ENCODE assay signal across 8 cellular contexts in genomic region chr15:64894395-64895056, GRCh38. TPM values are rescaled to one million over a fixed set of nuclear protein-coding genes. Genes with fewer than 3 reads are reported as not detected.
DNase-seq lines count a peak whose midpoint lies in the region; ATAC-seq, FAIRE-seq and TF ChIP-seq lines count a peak whose summit lies in the region.

No MANE protein-coding gene starts in this region.

- H4K20me1 ChIP-seq in PC-9 (ENCODE audit: insufficient read depth) = no peaks in the 10 kb centered on the region

- ATAC-seq in GM21576 (IDR thresholded peaks at IDR 0.05; ENCODE audit: unreplicated experiment) = peak; percentile 26
- ATAC-seq in activated naive CD4-positive, alpha-beta T cell treated with anti-CD3 and anti-CD28 coated beads, Interleukin-2, amount 50 U/mL, for 72 hours = peak; percentile 9 to 64

- H3K36me3 Mint-ChIP-seq in Calu3 (ENCODE audit: insufficient read depth, unreplicated experiment) = peaks cover 4% of the 10 kb centered on the region
- peaks cover 4 to 6% of the 10 kb centered on the region in 2 donors for H3K36me3 Mint-ChIP-seq in activated naive CD4-positive, alpha-beta T cell treated with anti-CD3 and anti-CD28 coated beads, Interleukin-2, amount 50 U/mL, for 72 hours

- H2AFZ ChIP-seq in PC-9 = peak overlapping the region; percentile 77

- no peaks in the 10 kb centered on the region for H3K9me2 ChIP-seq in PC-9 (ENCODE audit: insufficient read depth)

- H3K4me1 Mint-ChIP-seq in Calu3 (ENCODE audit: low read depth, unreplicated experiment) = no peaks in the 10 kb centered on the region

- H3K27me3 ChIP-seq in PC-9 (ENCODE audit: insufficient read depth, low read depth) (no peaks in the 10 kb centered on the region), kidney epithelial cell (ENCODE audit: control insufficient read depth, insufficient read depth, low read length) (no peaks in the 10 kb centered on the region)

- H3K4me3 ChIP-seq in PC-9 (peak overlapping the region; percentile 52; the same call in 1 of the 2 replicates), kidney epithelial cell (ENCODE audit: low read depth, low read length) (peak overlapping the region; percentile 11)

- DNase-seq in Calu3 (no peak), PC-9 (peak in 1 of 2 experiments; percentile 66), kidney epithelial cell (ENCODE audit: low read depth) (no peak), medulla oblongata (ENCODE audit: extremely low spot score) (no peak), urothelium cell line (ENCODE audit: low spot score) (no peak)
- DNase-seq in activated naive CD4-positive, alpha-beta T cell treated with anti-CD3 and anti-CD28 coated beads, Interleukin-2, amount 50 U/mL, for 72 hours (ENCODE audit: low spot score in 2 of 2) = peak in 1 of 2 donors; percentile 76
- DNase-seq in stimulated activated CD8-positive, alpha-beta memory T cell treated with anti-CD3 and anti-CD28 coated beads, Interleukin-12 subunit alpha, Interleukin-12 subunit beta, amount 100 ng/mL, for 1 hour (ENCODE audit: low read depth) = peak; percentile 70

- POLR2A ChIA-PET in PC-9 (lab: Charles Lee; ENCODE audit: unreplicated experiment) = interaction anchor here (0.5 to 0.6 kb wide), 4 partner anchors 69 to 410 kb away, joined by 3 to 5 read pairs (median 4); partner anchors contain the start of genes PIF1 and RNU5B-1

- H3K4me3 Mint-ChIP-seq in Calu3 (ENCODE audit: low read depth, unreplicated experiment) = peak overlapping the region; percentile 12

- H3K9me3 Mint-ChIP-seq in Calu3 (ENCODE audit: low read depth, unreplicated experiment) = no peaks in the 10 kb centered on the region
- H3K9me3 Mint-ChIP-seq in activated naive CD4-positive, alpha-beta T cell treated with anti-CD3 and anti-CD28 coated beads, Interleukin-2, amount 50 U/mL, for 72 hours = no peaks in the 10 kb centered on the region

- peaks cover 40% of the 10 kb centered on the region for H3K4me1 ChIP-seq in PC-9 (replicated peaks; ENCODE audit: insufficient read depth)

- peak overlapping the region; percentile 71 for H3K27ac ChIP-seq in PC-9

- peaks cover 11% of the 10 kb centered on the region; the same call in 1 of the 2 replicates for H3F3A ChIP-seq in PC-9 (ENCODE audit: insufficient read depth, low read depth)

- BruUV-seq in Calu3 (replicated peaks; lab: Mats Ljungman, UMichigan) (no TSS peak), PC-9 (replicated peaks; lab: Mats Ljungman, UMichigan) (TSS peak; percentile 58)

- H3K27me3 Mint-ChIP-seq in Calu3 (ENCODE audit: unreplicated experiment) = peaks cover 11% of the 10 kb centered on the region

- peak overlapping the region; percentile 77 for H3K4me2 ChIP-seq in PC-9

- CTCF ChIA-PET in Calu3 (lab: Charles Lee) = interaction anchor here (0.6 to 0.8 kb wide), 3 partner anchors 42 to 445 kb away, joined by 3 to 5 read pairs (median 3); no protein-coding TSS in a partner anchor
- CTCF ChIA-PET in PC-9 (lab: Charles Lee) = interaction anchor here (0.5 to 0.6 kb wide), 2 partner anchors 61 to 292 kb away, joined by 5 to 9 read pairs; no protein-coding TSS in a partner anchor

- H3K79me2 ChIP-seq in PC-9 (ENCODE audit: low read depth) = no peaks in the 10 kb centered on the region

- no peak for TF ChIP-seq CTCF in Calu3 (IDR thresholded peaks at IDR 0.05; ENCODE audit: unreplicated experiment)
- no peak for TF ChIP-seq CTCF in PC-9 (conservative IDR thresholded peaks at IDR 0.05)
- TF ChIP-seq CTCF in kidney epithelial cell (IDR thresholded peaks at IDR 0.05; ENCODE audit: insufficient read depth, low read length, poor library complexity, severe bottlenecking) = no peak

- no peak for FAIRE-seq in urothelium cell line (lab: Jason Lieb, UNC)

- no peaks in the 10 kb centered on the region for H3K9me3 ChIP-seq in PC-9 (ENCODE audit: insufficient read depth, low read depth)

- H3K36me3 ChIP-seq in PC-9 (ENCODE audit: low read depth) (no peaks in the 10 kb centered on the region), kidney epithelial cell (ENCODE audit: control insufficient read depth, insufficient read depth, low read length) (no peaks in the 10 kb centered on the region)

- intact Hi-C loops in Calu3 (cut with micrococcal nuclease; ENCODE audit: unreplicated experiment) (loop anchor here (1.0 kb wide), 1 partner anchor 40 kb away; no protein-coding TSS in a partner anchor), PC-9 (cut with micrococcal nuclease; ENCODE audit: unreplicated experiment) (loop anchor here (2.0 kb wide), 2 partner anchors 44 to 54 kb away; partner anchors contain the start of gene PLEKHO2)

- H3K27ac Mint-ChIP-seq in Calu3 (ENCODE audit: unreplicated experiment) = no peak overlapping the region
- peak overlapping the region; percentile 98 to 100 for H3K27ac Mint-ChIP-seq in activated naive CD4-positive, alpha-beta T cell treated with anti-CD3 and anti-CD28 coated beads, Interleukin-2, amount 50 U/mL, for 72 hours

RNA-seq across cellular contexts. Expression of gene ANKDD1A, which starts 17.2 kb away (rescaled TPM):
- total RNA-seq in Calu3 (2022) = 0.37 and 0.42 TPM in 2 replicates
- 14.2 and 17.5 TPM in 2 replicates for total RNA-seq in PC-9 (2021)
- 1 to 10 TPM; 3.8 to 8.9 TPM for total RNA-seq in activated naive CD4-positive, alpha-beta T cell treated with anti-CD3 and anti-CD28 coated beads, Interleukin-2, amount 50 U/mL, for 72 hours
- 1.9 and 2.4 TPM in 2 replicates for total RNA-seq in kidney epithelial cell

RNA-seq across cellular contexts. Expression of gene PLEKHO2, which starts 52.8 kb away (rescaled TPM):
- total RNA-seq in Calu3 (2022) (2.0 and 2.4 TPM in 2 replicates), PC-9 (2021) (7.5 and 7.9 TPM in 2 replicates), kidney epithelial cell (11.0 and 13.4 TPM in 2 replicates)
- total RNA-seq in activated naive CD4-positive, alpha-beta T cell treated with anti-CD3 and anti-CD28 coated beads, Interleukin-2, amount 50 U/mL, for 72 hours = 10 to 100 TPM; 13.7 to 16.1 TPM
